ENCODE assay signal across 28 cellular contexts in genomic region chr6:13993416-13993815, GRCh38.
"Had no signal": no experiment of that assay in that cellular context is flagged by ENCODE, and none has a peak within 500 bp of the region (broad histone marks: within the 10 kb centered on the region; RNA-seq: fewer than 3 reads in every experiment).

No MANE protein-coding gene starts in this region.

- H2AFZ ChIP-seq: neural progenitor cell, parathyroid adenoma had no signal

- ATAC-seq: psoas muscle; right cardiac atrium; right lobe of liver; stimulated activated effector memory CD8-positive, alpha-beta T cell treated with anti-CD3 and anti-CD28 coated beads, Interleukin-12 subunit alpha, Interleukin-12 subunit beta, amount 100 ng/mL, for 72 hours; stimulated activated naive B cell treated with anti-CD40 and anti-IgM and Interleukin-4, amounts not matched to agents 10 μg/mL and 1 μg/mL and 100 μg/mL, for 72 hours had no signal

- H3K4me1 ChIP-seq: parathyroid adenoma, psoas muscle, right lobe of liver, sigmoid colon, stomach, thyroid gland, tibial nerve, upper lobe of left lung had no signal

- DNase-seq: occipital lobe; ovary; posterior cingulate gyrus; psoas muscle; right cardiac atrium; right lobe of liver; sigmoid colon; small intestine; stimulated activated CD4-positive, alpha-beta T cell treated with anti-CD3 and anti-CD28 coated beads, Interleukin-15, amount 100 ng/mL, for 24 hours; stimulated activated CD4-positive, alpha-beta T cell treated with anti-CD3 and anti-CD28 coated beads, Interleukin-2, amount 100 ng/mL, for 24 hours; stimulated activated CD4-positive, alpha-beta T cell treated with anti-CD3 and anti-CD28 coated beads, Interleukin-2, amount 100 ng/mL, for 48 hours; stimulated activated CD4-positive, alpha-beta T cell treated with anti-CD3 and anti-CD28 coated beads, Interleukin-4, amount 100 ng/mL, for 24 hours; stimulated activated naive B cell treated with anti-CD40 and anti-IgM and Interleukin-4, amounts not matched to agents 10 μg/mL and 1 μg/mL and 100 μg/mL, for 72 hours; stimulated activated naive CD4-positive, alpha-beta T cell treated with Interleukin-2 at 50 U/mL for 16 hours; stomach; thyroid gland; trophoblast cell; upper lobe of left lung had no signal

- H3K4me3 ChIP-seq: neural progenitor cell, ovary, psoas muscle, right lobe of liver, sigmoid colon, stomach, thoracic aorta, thyroid gland, tibial nerve, upper lobe of left lung, vagina had no signal

- H3K27me3 ChIP-seq: neural progenitor cell, ovary, thyroid gland, tibial nerve, upper lobe of left lung, vagina had no signal

- H3K9me3 Mint-ChIP-seq: nephron; neural progenitor cell; stimulated activated effector memory CD8-positive, alpha-beta T cell treated with anti-CD3 and anti-CD28 coated beads, Interleukin-12 subunit alpha, Interleukin-12 subunit beta, amount 100 ng/mL, for 72 hours; stimulated activated naive B cell treated with anti-CD40 and anti-IgM and Interleukin-4, amounts not matched to agents 10 μg/mL and 1 μg/mL and 100 μg/mL, for 72 hours; stimulated activated naive CD8-positive, alpha-beta T cell treated with anti-CD3 and anti-CD28 coated beads, Interleukin-15, Interleukin-2, amounts not matched to agents 100 ng/mL and 50 ng/mL, for 24 hours had no signal

- H3K9ac ChIP-seq: neural progenitor cell, parathyroid adenoma had no signal

- H3K4me1 Mint-ChIP-seq: nephron; stimulated activated effector memory CD8-positive, alpha-beta T cell treated with anti-CD3 and anti-CD28 coated beads, Interleukin-12 subunit alpha, Interleukin-12 subunit beta, amount 100 ng/mL, for 72 hours; stimulated activated naive B cell treated with anti-CD40 and anti-IgM and Interleukin-4, amounts not matched to agents 10 μg/mL and 1 μg/mL and 100 μg/mL, for 72 hours had no signal

- H3K4me2 ChIP-seq: neural progenitor cell had no signal

- H3K4me3 Mint-ChIP-seq: nephron; neural progenitor cell; stimulated activated effector memory CD8-positive, alpha-beta T cell treated with anti-CD3 and anti-CD28 coated beads, Interleukin-12 subunit alpha, Interleukin-12 subunit beta, amount 100 ng/mL, for 72 hours; stimulated activated naive B cell treated with anti-CD40 and anti-IgM and Interleukin-4, amounts not matched to agents 10 μg/mL and 1 μg/mL and 100 μg/mL, for 72 hours; stimulated activated naive CD8-positive, alpha-beta T cell treated with anti-CD3 and anti-CD28 coated beads, Interleukin-15, Interleukin-2, amounts not matched to agents 100 ng/mL and 50 ng/mL, for 24 hours had no signal

- H3K9me3 ChIP-seq: ovary, psoas muscle, right lobe of liver, sigmoid colon, stomach, thoracic aorta, thyroid gland, tibial nerve, upper lobe of left lung, vagina had no signal

- FAIRE-seq: small intestine, urothelium cell line had no signal

- H3K79me2 ChIP-seq: parathyroid adenoma had no signal

- H3K36me3 ChIP-seq: neural progenitor cell, ovary, right lobe of liver, sigmoid colon, stomach, thoracic aorta, thyroid gland, tibial nerve, upper lobe of left lung, vagina had no signal

- H3K27ac ChIP-seq: neural progenitor cell, ovary, parathyroid adenoma, psoas muscle, right lobe of liver, sigmoid colon, stomach, thoracic aorta, thyroid gland, tibial nerve, upper lobe of left lung, vagina had no signal

- H3K27ac Mint-ChIP-seq: nephron; neural progenitor cell; progenitor cell of endocrine pancreas; stimulated activated effector memory CD8-positive, alpha-beta T cell treated with anti-CD3 and anti-CD28 coated beads, Interleukin-12 subunit alpha, Interleukin-12 subunit beta, amount 100 ng/mL, for 72 hours; stimulated activated naive B cell treated with anti-CD40 and anti-IgM and Interleukin-4, amounts not matched to agents 10 μg/mL and 1 μg/mL and 100 μg/mL, for 72 hours; stimulated activated naive CD8-positive, alpha-beta T cell treated with anti-CD3 and anti-CD28 coated beads, Interleukin-15, Interleukin-2, amounts not matched to agents 100 ng/mL and 50 ng/mL, for 24 hours had no signal

- H3K36me3 Mint-ChIP-seq: neural progenitor cell; stimulated activated effector memory CD8-positive, alpha-beta T cell treated with anti-CD3 and anti-CD28 coated beads, Interleukin-12 subunit alpha, Interleukin-12 subunit beta, amount 100 ng/mL, for 72 hours; stimulated activated naive B cell treated with anti-CD40 and anti-IgM and Interleukin-4, amounts not matched to agents 10 μg/mL and 1 μg/mL and 100 μg/mL, for 72 hours had no signal
